16 cellular contexts compared by ENCODE assay signal in the genomic region with DNA sequence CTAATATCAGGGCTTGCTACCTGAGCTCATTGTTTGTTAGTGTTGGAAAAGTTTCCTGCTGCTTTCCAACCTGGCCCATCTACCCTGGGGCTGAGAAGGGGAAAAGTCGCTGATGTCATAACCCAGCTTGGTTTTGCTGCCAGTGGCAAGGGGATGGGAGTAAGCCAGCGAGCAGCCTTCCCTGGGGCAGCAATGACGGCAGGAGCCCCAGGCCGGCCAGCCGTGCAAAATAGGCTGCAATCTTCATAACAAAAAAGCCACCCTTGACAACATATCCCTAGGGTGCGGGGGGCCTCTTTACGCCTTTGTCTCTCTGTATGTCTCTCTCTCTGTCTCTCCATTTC. TPM values are rescaled to one million over a fixed set of nuclear protein-coding genes. Genes with fewer than 3 reads are reported as not detected.
DNase-seq lines count a peak whose midpoint lies in the region; ATAC-seq and TF ChIP-seq lines count a peak whose summit lies in the region.
"Had no signal": no experiment of that assay in that cellular context is flagged by ENCODE, and none has a peak within 500 bp of the region (broad histone marks: within the 10 kb centered on the region; RNA-seq: fewer than 3 reads in every experiment).

No MANE protein-coding gene starts in this region.

- ATAC-seq in activated CD8-positive, alpha-beta T cell treated with anti-CD3 and anti-CD28 coated beads for 36 hours = no peak
- ATAC-seq in HG03521 (IDR thresholded peaks at IDR 0.05; ENCODE audit: unreplicated experiment) = no peak
- ATAC-seq: activated naive CD8-positive, alpha-beta T cell treated with anti-CD3 and anti-CD28 coated beads, Interleukin-2, amount 50 U/mL, for 24 hours; activated T-cell treated with anti-CD3 and anti-CD28 coated beads, Interleukin-2, amount 50 U/mL, for 4 hours; stimulated activated naive B cell treated with anti-CD40 and anti-IgM and Interleukin-4, amounts not matched to agents 10 μg/mL and 1 μg/mL and 100 μg/mL, for 72 hours had no signal

- H3K4me1 ChIP-seq in HUES6 (ENCODE audit: control insufficient read depth, insufficient read depth, low read length) = peaks cover 60% of the 10 kb centered on the region
- H3K4me1 ChIP-seq in mucosa of rectum (ENCODE audit: control insufficient read depth in 2 of 2, insufficient read depth in 2 of 2, low read length in 2 of 2) = peaks cover 20 to 25% of the 10 kb centered on the region in 2 donors

- H3K27me3 Mint-ChIP-seq in activated CD8-positive, alpha-beta T cell treated with anti-CD3 and anti-CD28 coated beads for 36 hours = no peaks in the 10 kb centered on the region
- no peaks in the 10 kb centered on the region for H3K27me3 Mint-ChIP-seq in Calu3 (ENCODE audit: unreplicated experiment)

- H3K36me3 ChIP-seq in HUES6 (ENCODE audit: control insufficient read depth, insufficient read depth, low read length) (no peaks in the 10 kb centered on the region), mucosa of rectum (ENCODE audit: control insufficient read depth in 2 of 2, insufficient read depth in 2 of 2, low read length in 2 of 2) (no peaks in the 10 kb centered on the region)

- H3K9ac ChIP-seq in HUES6 (ENCODE audit: low read length) (peak overlapping the region; percentile 67), mucosa of rectum (ENCODE audit: low read depth in 1 of 2, low read length in 2 of 2) (no peak overlapping the region)

- no peak for TF ChIP-seq CTCF in C4-2B (conservative IDR thresholded peaks at IDR 0.05)
- no peak for TF ChIP-seq CTCF in activated CD8-positive, alpha-beta T cell treated with anti-CD3 and anti-CD28 coated beads for 36 hours (IDR thresholded peaks at IDR 0.05)
- no peak for TF ChIP-seq CTCF in Calu3 (IDR thresholded peaks at IDR 0.05; ENCODE audit: unreplicated experiment)

- H3K9me3 ChIP-seq in HUES6 (ENCODE audit: control insufficient read depth, insufficient read depth, low read depth, low read length) (no peaks in the 10 kb centered on the region), mucosa of rectum (ENCODE audit: control insufficient read depth in 2 of 2, low read length in 2 of 2) (no peaks in the 10 kb centered on the region)

- no peaks in the 10 kb centered on the region for H3K27me3 ChIP-seq in HUES6 (ENCODE audit: control insufficient read depth, insufficient read depth, low read length)
- H3K27me3 ChIP-seq in mucosa of rectum (ENCODE audit: control insufficient read depth in 2 of 2, insufficient read depth in 2 of 2, low read length in 2 of 2) = peaks cover 0 to 6% of the 10 kb centered on the region in 2 donors

- no peaks in the 10 kb centered on the region for H3K4me1 Mint-ChIP-seq in activated CD8-positive, alpha-beta T cell treated with anti-CD3 and anti-CD28 coated beads for 36 hours (ENCODE audit: low read depth)
- H3K4me1 Mint-ChIP-seq in Calu3 (ENCODE audit: low read depth, unreplicated experiment) = peaks cover 24% of the 10 kb centered on the region
- H3K4me1 Mint-ChIP-seq: activated naive CD8-positive, alpha-beta T cell treated with anti-CD3 and anti-CD28 coated beads, Interleukin-2, amount 50 U/mL, for 24 hours; B cell; immature natural killer cell; stimulated activated naive B cell treated with anti-CD40 and anti-IgM and Interleukin-4, amounts not matched to agents 10 μg/mL and 1 μg/mL and 100 μg/mL, for 72 hours had no signal

- POLR2A ChIA-PET in activated CD8-positive, alpha-beta T cell treated with anti-CD3 and anti-CD28 coated beads for 36 hours (lab: Charles Lee) = no interaction called here

- intact Hi-C loops in activated CD8-positive, alpha-beta T cell treated with anti-CD3 and anti-CD28 coated beads for 36 hours (cut with micrococcal nuclease) = no loop called here
- intact Hi-C loops in Calu3 (cut with micrococcal nuclease; ENCODE audit: unreplicated experiment) = no loop called here

- no peak overlapping the region for H3K27ac Mint-ChIP-seq in activated CD8-positive, alpha-beta T cell treated with anti-CD3 and anti-CD28 coated beads for 36 hours
- no peak overlapping the region for H3K27ac Mint-ChIP-seq in Calu3 (ENCODE audit: unreplicated experiment)
- H3K27ac Mint-ChIP-seq: activated naive CD8-positive, alpha-beta T cell treated with anti-CD3 and anti-CD28 coated beads, Interleukin-2, amount 50 U/mL, for 24 hours; B cell; immature natural killer cell; stimulated activated naive B cell treated with anti-CD40 and anti-IgM and Interleukin-4, amounts not matched to agents 10 μg/mL and 1 μg/mL and 100 μg/mL, for 72 hours had no signal

- H3K4me3 Mint-ChIP-seq in activated CD8-positive, alpha-beta T cell treated with anti-CD3 and anti-CD28 coated beads for 36 hours = no peak overlapping the region
- no peak overlapping the region for H3K4me3 Mint-ChIP-seq in Calu3 (ENCODE audit: low read depth, unreplicated experiment)
- H3K4me3 Mint-ChIP-seq: activated naive CD8-positive, alpha-beta T cell treated with anti-CD3 and anti-CD28 coated beads, Interleukin-2, amount 50 U/mL, for 24 hours; activated T-cell treated with anti-CD3 and anti-CD28 coated beads, Interleukin-2, amount 50 U/mL, for 4 hours; B cell; immature natural killer cell; stimulated activated naive B cell treated with anti-CD40 and anti-IgM and Interleukin-4, amounts not matched to agents 10 μg/mL and 1 μg/mL and 100 μg/mL, for 72 hours had no signal

- BruUV-seq in Calu3 (replicated peaks; lab: Mats Ljungman, UMichigan) = no TSS peak

- CTCF ChIA-PET in activated CD8-positive, alpha-beta T cell treated with anti-CD3 and anti-CD28 coated beads for 36 hours (lab: Charles Lee) = no interaction called here
- CTCF ChIA-PET in Calu3 (lab: Charles Lee) = no interaction called here

- no peaks in the 10 kb centered on the region for H3K36me3 Mint-ChIP-seq in activated CD8-positive, alpha-beta T cell treated with anti-CD3 and anti-CD28 coated beads for 36 hours (ENCODE audit: low read depth)
- no peaks in the 10 kb centered on the region for H3K36me3 Mint-ChIP-seq in Calu3 (ENCODE audit: insufficient read depth, unreplicated experiment)
- H3K36me3 Mint-ChIP-seq: immature natural killer cell; stimulated activated naive B cell treated with anti-CD40 and anti-IgM and Interleukin-4, amounts not matched to agents 10 μg/mL and 1 μg/mL and 100 μg/mL, for 72 hours had no signal

- H3K4me3 ChIP-seq in HUES6 (ENCODE audit: low read depth, low read length) = peak overlapping the region; percentile 36
- peak overlapping the region in 1 of 2 donors; percentile 58 for H3K4me3 ChIP-seq in mucosa of rectum (ENCODE audit: low read length in 2 of 2)

- peak overlapping the region; percentile 82 for H3K27ac ChIP-seq in C4-2B
- peak overlapping the region; percentile 77; the same call in 1 of the 2 replicates for H3K27ac ChIP-seq in HUES6 (ENCODE audit: low read depth, low read length)
- peak overlapping the region; percentile 79 to 82 for H3K27ac ChIP-seq in mucosa of rectum (ENCODE audit: low read depth in 2 of 2, low read length in 2 of 2)

- H3K9me3 Mint-ChIP-seq in activated CD8-positive, alpha-beta T cell treated with anti-CD3 and anti-CD28 coated beads for 36 hours = no peaks in the 10 kb centered on the region
- H3K9me3 Mint-ChIP-seq in Calu3 (ENCODE audit: low read depth, unreplicated experiment) = no peaks in the 10 kb centered on the region
- H3K9me3 Mint-ChIP-seq: activated naive CD8-positive, alpha-beta T cell treated with anti-CD3 and anti-CD28 coated beads, Interleukin-2, amount 50 U/mL, for 24 hours; activated T-cell treated with anti-CD3 and anti-CD28 coated beads, Interleukin-2, amount 50 U/mL, for 4 hours; stimulated activated naive B cell treated with anti-CD40 and anti-IgM and Interleukin-4, amounts not matched to agents 10 μg/mL and 1 μg/mL and 100 μg/mL, for 72 hours had no signal

- DNase-seq in ecto neural progenitor cell (ENCODE audit: low spot score) (peak; percentile 48), OCI-M2 (lab: John Stamatoyannopoulos, UW; ENCODE audit: unreplicated experiment) (no peak), Calu3 (no peak)
- no peak for DNase-seq in activated CD8-positive, alpha-beta T cell treated with anti-CD3 and anti-CD28 coated beads for 36 hours
- DNase-seq: activated CD4-positive, alpha-beta T cell treated with anti-CD3 and anti-CD28 coated beads for 48 hours; activated naive CD8-positive, alpha-beta T cell treated with anti-CD3 and anti-CD28 coated beads, Interleukin-2, amount 50 U/mL, for 24 hours; activated T-cell treated with anti-CD3 and anti-CD28 coated beads, Interleukin-2, amount 50 U/mL, for 4 hours; cortex of kidney; immature natural killer cell; stimulated activated CD4-positive, alpha-beta T cell treated with anti-CD3 and anti-CD28 coated beads, Interleukin-4, amount 100 ng/mL, for 4 hours; stimulated activated naive B cell treated with anti-CD40 and anti-IgM and Interleukin-4, amounts not matched to agents 10 μg/mL and 1 μg/mL and 100 μg/mL, for 72 hours had no signal

RNA-seq across cellular contexts. Expression of gene SERP2, which starts 30.1 kb away (rescaled TPM):
- total RNA-seq in activated CD8-positive, alpha-beta T cell treated with anti-CD3 and anti-CD28 coated beads for 36 hours = 1 to 10 TPM in 1 of 2 experiments, under 1 TPM in 1; 0.63 to 1.1 TPM
- not detected in 2 replicates for total RNA-seq in Calu3 (2022)
- total RNA-seq: B cell had no signal
